1 cellular context compared by ENCODE assay signal in the genomic region with DNA sequence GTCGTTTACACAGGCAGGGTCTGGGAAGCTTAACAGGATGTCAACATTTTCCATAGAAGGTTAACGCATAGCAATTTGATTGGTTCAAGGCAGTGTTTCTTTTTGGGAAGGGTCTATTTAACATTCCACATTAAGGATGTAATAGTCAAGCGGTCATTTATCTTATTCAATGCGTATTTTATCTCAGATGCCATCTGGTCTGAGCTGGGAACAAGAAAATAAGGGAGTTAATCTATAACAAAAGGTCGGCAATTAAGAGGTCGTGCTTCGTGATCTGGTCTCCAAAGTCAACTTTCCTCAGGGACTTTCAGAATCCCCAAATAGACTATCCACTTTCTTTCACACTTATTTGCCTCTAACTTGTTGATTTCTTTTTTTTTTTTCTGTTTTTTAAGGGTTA.
TF ChIP-seq lines count a peak whose summit lies in the region.

No MANE protein-coding gene starts in this region.

TF ChIP-seq in SK-N-SH, 30 proteins besides CTCF, POLR2A, EP300 and RAD21 (continued from another document):
- TF ChIP-seq, protein P1, sequence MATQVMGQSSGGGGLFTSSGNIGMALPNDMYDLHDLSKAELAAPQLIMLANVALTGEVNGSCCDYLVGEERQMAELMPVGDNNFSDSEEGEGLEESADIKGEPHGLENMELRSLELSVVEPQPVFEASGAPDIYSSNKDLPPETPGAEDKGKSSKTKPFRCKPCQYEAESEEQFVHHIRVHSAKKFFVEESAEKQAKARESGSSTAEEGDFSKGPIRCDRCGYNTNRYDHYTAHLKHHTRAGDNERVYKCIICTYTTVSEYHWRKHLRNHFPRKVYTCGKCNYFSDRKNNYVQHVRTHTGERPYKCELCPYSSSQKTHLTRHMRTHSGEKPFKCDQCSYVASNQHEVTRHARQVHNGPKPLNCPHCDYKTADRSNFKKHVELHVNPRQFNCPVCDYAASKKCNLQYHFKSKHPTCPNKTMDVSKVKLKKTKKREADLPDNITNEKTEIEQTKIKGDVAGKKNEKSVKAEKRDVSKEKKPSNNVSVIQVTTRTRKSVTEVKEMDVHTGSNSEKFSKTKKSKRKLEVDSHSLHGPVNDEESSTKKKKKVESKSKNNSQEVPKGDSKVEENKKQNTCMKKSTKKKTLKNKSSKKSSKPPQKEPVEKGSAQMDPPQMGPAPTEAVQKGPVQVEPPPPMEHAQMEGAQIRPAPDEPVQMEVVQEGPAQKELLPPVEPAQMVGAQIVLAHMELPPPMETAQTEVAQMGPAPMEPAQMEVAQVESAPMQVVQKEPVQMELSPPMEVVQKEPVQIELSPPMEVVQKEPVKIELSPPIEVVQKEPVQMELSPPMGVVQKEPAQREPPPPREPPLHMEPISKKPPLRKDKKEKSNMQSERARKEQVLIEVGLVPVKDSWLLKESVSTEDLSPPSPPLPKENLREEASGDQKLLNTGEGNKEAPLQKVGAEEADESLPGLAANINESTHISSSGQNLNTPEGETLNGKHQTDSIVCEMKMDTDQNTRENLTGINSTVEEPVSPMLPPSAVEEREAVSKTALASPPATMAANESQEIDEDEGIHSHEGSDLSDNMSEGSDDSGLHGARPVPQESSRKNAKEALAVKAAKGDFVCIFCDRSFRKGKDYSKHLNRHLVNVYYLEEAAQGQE (IDR thresholded peaks at IDR 0.05; ENCODE audit: low read depth, low read length) = no peak
- TF ChIP-seq, protein P2, sequence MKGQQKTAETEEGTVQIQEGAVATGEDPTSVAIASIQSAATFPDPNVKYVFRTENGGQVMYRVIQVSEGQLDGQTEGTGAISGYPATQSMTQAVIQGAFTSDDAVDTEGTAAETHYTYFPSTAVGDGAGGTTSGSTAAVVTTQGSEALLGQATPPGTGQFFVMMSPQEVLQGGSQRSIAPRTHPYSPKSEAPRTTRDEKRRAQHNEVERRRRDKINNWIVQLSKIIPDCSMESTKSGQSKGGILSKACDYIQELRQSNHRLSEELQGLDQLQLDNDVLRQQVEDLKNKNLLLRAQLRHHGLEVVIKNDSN (IDR thresholded peaks at IDR 0.05; ENCODE audit: borderline replicate concordance, low read depth) = no peak
- no peak for TF ChIP-seq SIN3A (IDR thresholded peaks at IDR 0.05; ENCODE audit: borderline replicate concordance, low read depth, low read length)
- no peak for TF ChIP-seq MXI1 (IDR thresholded peaks at IDR 0.05; ENCODE audit: low read depth, low read length)
- TF ChIP-seq TAF1 (IDR thresholded peaks at IDR 0.05; ENCODE audit: borderline replicate concordance, low read depth, low read length) = no peak
- no peak for TF ChIP-seq GATA2 (CRISPR knock-in tag; IDR thresholded peaks at IDR 0.05)
- no peak for TF ChIP-seq YY1 (IDR thresholded peaks at IDR 0.05; ENCODE audit: low read depth)
- TF ChIP-seq TEAD4 (IDR thresholded peaks at IDR 0.05; ENCODE audit: borderline replicate concordance, insufficient read depth) = no peak
- TF ChIP-seq POLR2AphosphoS5 (IDR thresholded peaks at IDR 0.05; ENCODE audit: low read depth, low read length) = no peak
- TF ChIP-seq EZH2phosphoT487 (IDR thresholded peaks at IDR 0.05; ENCODE audit: borderline replicate concordance, low read depth) = no peak
- no peak for TF ChIP-seq NRF1 (IDR thresholded peaks at IDR 0.05; ENCODE audit: low read depth, low read length)
